1 cellular context compared by ENCODE assay signal in the genomic region with DNA sequence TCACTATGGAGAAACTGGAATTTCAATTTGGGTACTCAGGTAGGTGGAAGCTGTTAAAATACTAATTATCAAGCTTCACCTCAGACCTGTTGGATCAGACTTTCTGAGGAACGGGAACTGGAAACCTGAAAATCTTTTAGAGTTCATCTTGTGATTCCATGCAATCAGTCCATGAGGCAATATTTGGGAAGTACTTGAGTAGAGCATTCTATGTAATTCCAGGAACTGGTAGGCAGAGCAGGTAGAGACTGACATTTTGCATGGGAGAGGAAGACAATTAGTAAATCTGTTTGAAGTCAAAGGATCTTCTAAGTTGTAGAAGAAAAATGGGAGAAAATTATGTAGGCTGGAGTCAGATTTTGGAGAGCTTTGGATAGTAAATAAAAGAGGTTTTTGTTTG.
TF ChIP-seq lines count a peak whose summit lies in the region.

No MANE protein-coding gene starts in this region.

TF ChIP-seq in IMR-90, 13 proteins besides CTCF, POLR2A, EP300 and RAD21:
- no peak for TF ChIP-seq BHLHE40 (IDR thresholded peaks at IDR 0.05; ENCODE audit: low read depth, low read length)
- no peak for TF ChIP-seq MAFK (IDR thresholded peaks at IDR 0.05; ENCODE audit: low read depth, low read length)
- TF ChIP-seq SMC3 (IDR thresholded peaks at IDR 0.05; ENCODE audit: low read depth, low read length), result no peak
- TF ChIP-seq, protein P1, sequence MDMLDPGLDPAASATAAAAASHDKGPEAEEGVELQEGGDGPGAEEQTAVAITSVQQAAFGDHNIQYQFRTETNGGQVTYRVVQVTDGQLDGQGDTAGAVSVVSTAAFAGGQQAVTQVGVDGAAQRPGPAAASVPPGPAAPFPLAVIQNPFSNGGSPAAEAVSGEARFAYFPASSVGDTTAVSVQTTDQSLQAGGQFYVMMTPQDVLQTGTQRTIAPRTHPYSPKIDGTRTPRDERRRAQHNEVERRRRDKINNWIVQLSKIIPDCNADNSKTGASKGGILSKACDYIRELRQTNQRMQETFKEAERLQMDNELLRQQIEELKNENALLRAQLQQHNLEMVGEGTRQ (IDR thresholded peaks at IDR 0.05; ENCODE audit: low read depth, low read length), result no peak
- no peak for TF ChIP-seq NFE2L2 (IDR thresholded peaks at IDR 0.05; ENCODE audit: low read depth, low read length)
- no peak for TF ChIP-seq RFX5 (IDR thresholded peaks at IDR 0.05; ENCODE audit: low read depth, low read length)
- no peak for TF ChIP-seq CHD1 (IDR thresholded peaks at IDR 0.05; ENCODE audit: low read depth, low read length)
- no peak for TF ChIP-seq RCOR1 (IDR thresholded peaks at IDR 0.05; ENCODE audit: insufficient replicate concordance, low read length)
- TF ChIP-seq MAZ (IDR thresholded peaks at IDR 0.05; ENCODE audit: borderline replicate concordance, low read depth, low read length), result no peak
- no peak for TF ChIP-seq FOS (IDR thresholded peaks at IDR 0.05; ENCODE audit: low read depth, low read length)
- TF ChIP-seq, protein P2, sequence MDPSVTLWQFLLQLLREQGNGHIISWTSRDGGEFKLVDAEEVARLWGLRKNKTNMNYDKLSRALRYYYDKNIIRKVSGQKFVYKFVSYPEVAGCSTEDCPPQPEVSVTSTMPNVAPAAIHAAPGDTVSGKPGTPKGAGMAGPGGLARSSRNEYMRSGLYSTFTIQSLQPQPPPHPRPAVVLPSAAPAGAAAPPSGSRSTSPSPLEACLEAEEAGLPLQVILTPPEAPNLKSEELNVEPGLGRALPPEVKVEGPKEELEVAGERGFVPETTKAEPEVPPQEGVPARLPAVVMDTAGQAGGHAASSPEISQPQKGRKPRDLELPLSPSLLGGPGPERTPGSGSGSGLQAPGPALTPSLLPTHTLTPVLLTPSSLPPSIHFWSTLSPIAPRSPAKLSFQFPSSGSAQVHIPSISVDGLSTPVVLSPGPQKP (IDR thresholded peaks at IDR 0.05; ENCODE audit: borderline replicate concordance, low read depth, low read length), result no peak
- TF ChIP-seq MXI1 (IDR thresholded peaks at IDR 0.05; ENCODE audit: borderline replicate concordance, low read depth, low read length), result no peak
- no peak for TF ChIP-seq CEBPB (IDR thresholded peaks at IDR 0.05; ENCODE audit: low read depth, low read length)
